Comparison of ENCODE assay signal across 8 cellular contexts in genomic region chr4:165208741-165209388, GRCh38. TPM values are rescaled to one million over a fixed set of nuclear protein-coding genes. Genes with fewer than 3 reads are reported as not detected.
A peak's percentile ranks its signal among the peaks of the same experiment; 100 is the strongest.
DNase-seq lines count a peak whose midpoint lies in the region; ATAC-seq and TF ChIP-seq lines count a peak whose summit lies in the region.

No MANE protein-coding gene starts in this region.

- POLR2A ChIA-PET in activated CD8-positive, alpha-beta T cell treated with anti-CD3 and anti-CD28 coated beads, Interleukin-2, amount 10 ng/mL, durations not matched to agents 7 days and 5 days (lab: Charles Lee) = interaction anchor here (0.6 to 1.6 kb wide), 8 partner anchors 20 to 123 kb away, joined by 3 to 5 read pairs (median 3); no protein-coding TSS in a partner anchor

- H3K4me1 ChIP-seq in iPS-20b (ENCODE audit: insufficient read depth, low read length) = peaks cover 16% of the 10 kb centered on the region
- H3K4me1 ChIP-seq in suprapubic skin = peaks cover 30% of the 10 kb centered on the region
- H3K4me1 ChIP-seq in SJCRH30 = no peaks in the 10 kb centered on the region

- H3K36me3 Mint-ChIP-seq in activated CD8-positive, alpha-beta T cell treated with anti-CD3 and anti-CD28 coated beads, Interleukin-2, amount 10 ng/mL, durations not matched to agents 7 days and 5 days (ENCODE audit: low read depth) = peaks cover 30% of the 10 kb centered on the region

- peak overlapping the region; percentile 96; the same call in 1 of the 2 replicates for H3K4me3 ChIP-seq in iPS-20b (ENCODE audit: low read length)
- H3K4me3 ChIP-seq in suprapubic skin = peak overlapping the region; percentile 97
- no peak overlapping the region for H3K4me3 ChIP-seq in SJCRH30

- H3K4me3 Mint-ChIP-seq in activated CD8-positive, alpha-beta T cell treated with anti-CD3 and anti-CD28 coated beads, Interleukin-2, amount 10 ng/mL, durations not matched to agents 7 days and 5 days = peak overlapping the region; percentile 90

- H3K9me3 ChIP-seq in iPS-20b (ENCODE audit: insufficient read depth, low read depth, low read length) (no peaks in the 10 kb centered on the region), suprapubic skin (no peaks in the 10 kb centered on the region), SJCRH30 (replicated peaks) (no peaks in the 10 kb centered on the region)

- no peak overlapping the region for H3K27ac Mint-ChIP-seq in activated CD8-positive, alpha-beta T cell treated with anti-CD3 and anti-CD28 coated beads, Interleukin-2, amount 10 ng/mL, durations not matched to agents 7 days and 5 days

- no peaks in the 10 kb centered on the region for H3K27me3 Mint-ChIP-seq in activated CD8-positive, alpha-beta T cell treated with anti-CD3 and anti-CD28 coated beads, Interleukin-2, amount 10 ng/mL, durations not matched to agents 7 days and 5 days (ENCODE audit: low read depth)

- ATAC-seq in activated CD8-positive, alpha-beta T cell treated with anti-CD3 and anti-CD28 coated beads, Interleukin-2, amount 10 ng/mL, durations not matched to agents 7 days and 5 days = no peak
- no peak for ATAC-seq in GM21528 (IDR thresholded peaks at IDR 0.05; ENCODE audit: low FRiP score, unreplicated experiment)

- H3K4me1 Mint-ChIP-seq in activated CD8-positive, alpha-beta T cell treated with anti-CD3 and anti-CD28 coated beads, Interleukin-2, amount 10 ng/mL, durations not matched to agents 7 days and 5 days (ENCODE audit: low read depth) = peaks cover 73% of the 10 kb centered on the region

- no peaks in the 10 kb centered on the region for H3K9me3 Mint-ChIP-seq in activated CD8-positive, alpha-beta T cell treated with anti-CD3 and anti-CD28 coated beads, Interleukin-2, amount 10 ng/mL, durations not matched to agents 7 days and 5 days (ENCODE audit: insufficient read depth)

- CTCF ChIA-PET in activated CD8-positive, alpha-beta T cell treated with anti-CD3 and anti-CD28 coated beads, Interleukin-2, amount 10 ng/mL, durations not matched to agents 7 days and 5 days (lab: Charles Lee) = interaction anchor here (0.8 to 2.9 kb wide), 5 partner anchors 11 to 119 kb away, joined by 3 to 9 read pairs (median 6); partner anchors contain the start of genes MSMO1 and TMEM192

- peak overlapping the region; percentile 85; the same call in 1 of the 2 replicates for H3K9ac ChIP-seq in iPS-20b (ENCODE audit: low read depth, low read length)

- TF ChIP-seq CTCF in suprapubic skin (IDR thresholded peaks at IDR 0.05) = no peak

- H3K36me3 ChIP-seq in iPS-20b (ENCODE audit: insufficient read depth, low read depth, low read length) (no peaks in the 10 kb centered on the region), suprapubic skin (no peaks in the 10 kb centered on the region), SJCRH30 (no peaks in the 10 kb centered on the region)

- H3K27ac ChIP-seq in iPS-20b (ENCODE audit: low read length) = no peak overlapping the region
- H3K27ac ChIP-seq in suprapubic skin = no peak overlapping the region
- no peak overlapping the region for H3K27ac ChIP-seq in SJCRH30

- DNase-seq in stimulated activated CD4-positive, alpha-beta T cell treated with anti-CD3 and anti-CD28 coated beads, Interleukin-15, amount 100 ng/mL, for 24 hours = peak; percentile 19
- no peak for DNase-seq in stimulated activated CD4-positive, alpha-beta T cell treated with anti-CD3 and anti-CD28 coated beads, Interleukin-2, amount 100 ng/mL, for 48 hours
- DNase-seq in activated CD8-positive, alpha-beta T cell treated with anti-CD3 and anti-CD28 coated beads, Interleukin-2, amount 10 ng/mL, durations not matched to agents 7 days and 5 days = peak; percentile 49
- no peak for DNase-seq in suprapubic skin (ENCODE audit: low spot score in 2 of 2)
- no peak for DNase-seq in SIG-M5 treated with dmso at 0.1 percent for 504 hours (lab: John Stamatoyannopoulos, UW; ENCODE audit: unreplicated experiment)
- no peak for DNase-seq in SJCRH30

- 63% methylated on average over 10 of the region's 10 CpGs for whole genome bisulfite sequencing in suprapubic skin

- no peak for TF ChIP-seq EP300 in suprapubic skin (IDR thresholded peaks at IDR 0.05)

- no peak for TF ChIP-seq POLR2A in suprapubic skin (IDR thresholded peaks at IDR 0.05)

- H3K27me3 ChIP-seq in iPS-20b (ENCODE audit: insufficient read depth, low read length) (peaks cover 30% of the 10 kb centered on the region), suprapubic skin (no peaks in the 10 kb centered on the region), SJCRH30 (no peaks in the 10 kb centered on the region)

RNA-seq across cellular contexts. Expression of gene KLHL2, which starts 1.5 kb away (rescaled TPM):
- total RNA-seq in activated CD8-positive, alpha-beta T cell treated with anti-CD3 and anti-CD28 coated beads, Interleukin-2, amount 10 ng/mL, durations not matched to agents 7 days and 5 days = 10 to 100 TPM; 32.9 to 36.4 TPM
- 10 to 100 TPM; 12.5 to 16.4 (median 14.1) TPM for total RNA-seq in suprapubic skin
- total RNA-seq in SJCRH30 (2014; rRNA removed; shearing (Covaris generic)) = 12.5 and 17.2 TPM in 2 replicates

Comparison
In these comparisons a context has a peak if more than half of its experiments do, and no peak if none do; other contexts are left out.
1. DNase-seq: peak in stimulated activated CD4-positive, alpha-beta T cell treated with anti-CD3 and anti-CD28 coated beads, Interleukin-15, amount 100 ng/mL, for 24 hours (single experiment) and activated CD8-positive, alpha-beta T cell treated with anti-CD3 and anti-CD28 coated beads, Interleukin-2, amount 10 ng/mL, durations not matched to agents 7 days and 5 days (single experiment); none in stimulated activated CD4-positive, alpha-beta T cell treated with anti-CD3 and anti-CD28 coated beads, Interleukin-2, amount 100 ng/mL, for 48 hours (0 of 2), suprapubic skin (0 of 2), SIG-M5 treated with dmso at 0.1 percent for 504 hours (single experiment) and SJCRH30 (0 of 2).